21 cellular contexts compared by ENCODE assay signal in genomic region chr11:45449036-45449601, GRCh38.
DNase-seq lines count a peak whose midpoint lies in the region; TF ChIP-seq lines count a peak whose summit lies in the region.
"Had no signal": no experiment of that assay in that cellular context is flagged by ENCODE, and none has a peak within 500 bp of the region (broad histone marks: within the 10 kb centered on the region; RNA-seq: fewer than 3 reads in every experiment).

No MANE protein-coding gene starts in this region.

- TF ChIP-seq CTCF in NB4 (IDR thresholded peaks at IDR 0.05; ENCODE audit: low read depth, low read length) (no peak), dorsolateral prefrontal cortex (IDR thresholded peaks at IDR 0.05 in 54 of 56, conservative IDR thresholded peaks at IDR 0.05 in 2 of 56; ENCODE audit: low read depth in 1 of 56, partially characterized antibody in 56 of 56) (no peak), osteoblast (IDR thresholded peaks at IDR 0.05; ENCODE audit: extremely low read depth, low read depth, low read length) (no peak), testis (IDR thresholded peaks at IDR 0.05) (no peak), ovary (IDR thresholded peaks at IDR 0.05) (no peak)

- H4K20me1 ChIP-seq in osteoblast (ENCODE audit: insufficient read depth, low read length): no peaks in the 10 kb centered on the region
- H4K20me1 ChIP-seq: BLaER1 treated with 17β-estradiol and CSF1 and Interleukin-3, amounts not matched to agents 10 nM and 100 nM had no signal

- no peak for TF ChIP-seq EP300 in ovary (IDR thresholded peaks at IDR 0.05)

- H3K4me3 ChIP-seq in NB4 (ENCODE audit: low read depth, low read length) (no peak overlapping the region), dorsolateral prefrontal cortex (no peak overlapping the region), osteoblast (ENCODE audit: insufficient read depth, low read length) (no peak overlapping the region), testis (no peak overlapping the region), ovary (no peak overlapping the region)
- H3K4me3 ChIP-seq: BLaER1 treated with 17β-estradiol and CSF1 and Interleukin-3, amounts not matched to agents 10 nM and 100 nM; PC-9 had no signal

- no peaks in the 10 kb centered on the region for H3K79me2 ChIP-seq in osteoblast (ENCODE audit: insufficient read depth, low read length)

- H3K36me3 ChIP-seq in osteoblast (ENCODE audit: insufficient read depth, low read length): no peaks in the 10 kb centered on the region
- no peaks in the 10 kb centered on the region for H3K36me3 ChIP-seq in testis (ENCODE audit: low read depth, missing control alignments)
- H3K36me3 ChIP-seq in ovary: no peaks in the 10 kb centered on the region
- H3K36me3 ChIP-seq: BLaER1 treated with 17β-estradiol and CSF1 and Interleukin-3, amounts not matched to agents 10 nM and 100 nM had no signal

- H3K27ac ChIP-seq in dorsolateral prefrontal cortex (peak overlapping the region in 35 of 59 donors; percentile 5 to 74 (median 52)), osteoblast (ENCODE audit: low read depth, low read length) (no peak overlapping the region), testis (no peak overlapping the region), ovary (no peak overlapping the region)
- H3K27ac ChIP-seq: BLaER1 treated with 17β-estradiol and CSF1 and Interleukin-3, amounts not matched to agents 10 nM and 100 nM; PC-9; RWPE1 had no signal

- TF ChIP-seq POLR2A in NB4 (IDR thresholded peaks at IDR 0.05; ENCODE audit: extremely low read depth, insufficient read length): no peak
- TF ChIP-seq POLR2A in testis (IDR thresholded peaks at IDR 0.05): no peak
- no peak for TF ChIP-seq POLR2A in ovary (IDR thresholded peaks at IDR 0.05)

- intact Hi-C loops in dorsolateral prefrontal cortex (cut with DNase I): no loop called here
- intact Hi-C loops in testis (cut with DNase I; ENCODE audit: low total_unique reads): no loop called here
- intact Hi-C loops in ovary (cut with DNase I): no loop called here

- 70 to 71% methylated on average over 8 to 9 of the region's 9 CpGs for WGBS in testis, 2 donors
- WGBS in ovary, 3 donors: 57 to 66% (median 65%) methylated on average over 9 of the region's 9 CpGs

- H3K27me3 ChIP-seq in dorsolateral prefrontal cortex (peaks cover 0 to 6% (median 0%) of the 10 kb centered on the region in 45 donors), osteoblast (ENCODE audit: insufficient read depth, low read length) (peaks cover 9% of the 10 kb centered on the region), testis (no peaks in the 10 kb centered on the region), ovary (no peaks in the 10 kb centered on the region)
- H3K27me3 ChIP-seq: BLaER1 treated with 17β-estradiol and CSF1 and Interleukin-3, amounts not matched to agents 10 nM and 100 nM had no signal

- H2AFZ ChIP-seq in osteoblast (ENCODE audit: low read length): peak overlapping the region; percentile 18
- H2AFZ ChIP-seq: PC-9 had no signal

- H3K9me3 ChIP-seq in osteoblast (ENCODE audit: low read depth, low read length) (no peaks in the 10 kb centered on the region), testis (no peaks in the 10 kb centered on the region), ovary (no peaks in the 10 kb centered on the region)
- H3K9me3 ChIP-seq: BLaER1 treated with 17β-estradiol and CSF1 and Interleukin-3, amounts not matched to agents 10 nM and 100 nM; SK-N-SH had no signal

- peak overlapping the region; percentile 14 for H3K4me2 ChIP-seq in osteoblast (ENCODE audit: insufficient read depth, low read length)
- H3K4me2 ChIP-seq: BLaER1 treated with 17β-estradiol and CSF1 and Interleukin-3, amounts not matched to agents 10 nM and 100 nM; PC-9 had no signal

- DNase-seq in NB4 (ENCODE audit: low read depth) (peak; percentile 17), dorsolateral prefrontal cortex (peak in 7 of 10 donors; percentile 56 to 81 (median 68)), osteoblast (ENCODE audit: insufficient read length, low spot score, missing footprints) (no peak), testis (peak; percentile 63), iPS-NIHi11 (ENCODE audit: low spot score) (no peak), NCI-H1092 treated with DMSO at 0.1 percent for 48 hours (lab: John Stamatoyannopoulos, UW) (no peak), ovary (no peak)
- DNase-seq: ACHN; Calu3; CD8-positive, alpha-beta memory T cell; DMS153; NCI-H1417; NCI-H187; NCI-H2107; NCI-H446 treated with DMSO at 0.1 percent for 48 hours; NCI-H69; PC-9; SHP77 treated with DMSO at 0.1 percent for 48 hours; SK-N-SH had no signal

- H3K4me1 ChIP-seq in osteoblast (ENCODE audit: insufficient read depth, low read length) (peaks cover 32% of the 10 kb centered on the region), testis (peaks cover 5% of the 10 kb centered on the region), ovary (ENCODE audit: insufficient read depth) (no peaks in the 10 kb centered on the region)

Comparison
In these comparisons a context has a peak if more than half of its experiments do, and no peak if none do; other contexts are left out.
1. DNase-seq: peak in NB4 (single experiment), dorsolateral prefrontal cortex (7 of 10) and testis (single experiment); none in osteoblast (single experiment), iPS-NIHi11 (single experiment), NCI-H1092 treated with DMSO at 0.1 percent for 48 hours (single experiment) and ovary (0 of 5).
2. H3K27ac ChIP-seq: peak in dorsolateral prefrontal cortex (35 of 59); none in osteoblast (single experiment), testis (0 of 2) and ovary (0 of 2).